8 cellular contexts compared by ENCODE assay signal in the genomic region with DNA sequence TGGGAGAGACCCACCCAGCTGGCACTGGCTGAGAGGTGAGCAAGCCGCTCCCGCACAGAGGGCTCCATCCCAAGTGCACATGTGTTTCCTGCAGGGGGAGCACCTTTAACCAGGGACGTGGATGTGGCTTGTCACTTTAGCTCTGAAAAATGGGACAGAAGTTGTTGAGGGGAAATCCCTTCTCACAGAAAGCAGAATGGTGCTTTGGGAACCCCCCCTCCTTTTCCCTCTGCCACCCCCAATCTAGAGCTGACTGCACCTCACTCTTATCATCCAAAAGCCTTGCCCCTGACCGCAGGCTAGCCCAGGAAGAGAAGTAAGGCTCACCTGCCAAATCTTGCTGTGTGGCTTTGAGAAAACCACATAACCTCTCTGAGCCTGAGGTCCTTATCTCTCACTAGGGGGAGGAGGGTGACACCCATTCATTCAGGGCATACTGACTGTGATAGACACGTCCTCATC.
DNase-seq lines count a peak whose midpoint lies in the region; ATAC-seq and TF ChIP-seq lines count a peak whose summit lies in the region.

No MANE protein-coding gene starts in this region.

- no peak overlapping the region for H3K4me3 ChIP-seq in left ventricle myocardium inferior
- H3K4me3 ChIP-seq in SU-DHL-6 (ENCODE audit: insufficient read depth, low read length, poor library complexity, severe bottlenecking) = no peak overlapping the region
- H3K4me3 ChIP-seq in upper lobe of right lung = no peak overlapping the region
- no peak overlapping the region for H3K4me3 ChIP-seq in heart left ventricle

- WGBS in heart left ventricle, 4 donors = 34 to 52% (median 37%) methylated on average over 5 of the region's 5 CpGs

- no peak overlapping the region for H3K4me2 ChIP-seq in SU-DHL-6 (ENCODE audit: low read depth, low read length, poor library complexity, severe bottlenecking)

- H3K27me3 ChIP-seq in left ventricle myocardium inferior (ENCODE audit: low read depth) (peaks cover 59% of the 10 kb centered on the region), SU-DHL-6 (ENCODE audit: low read length) (no peaks in the 10 kb centered on the region), upper lobe of right lung (peaks cover 16% of the 10 kb centered on the region), heart left ventricle (peaks cover 0 to 17% (median 0%) of the 10 kb centered on the region in 9 donors)

- no peaks in the 10 kb centered on the region for H3K9me2 ChIP-seq in SU-DHL-6 (replicated peaks; ENCODE audit: insufficient read depth, low read length)

- TF ChIP-seq POLR2A in heart left ventricle (IDR thresholded peaks at IDR 0.05) = no peak

- no peak overlapping the region for H3K9ac ChIP-seq in SU-DHL-6 (ENCODE audit: low read length)

- no peaks in the 10 kb centered on the region for H4K20me1 ChIP-seq in SU-DHL-6 (ENCODE audit: low read depth, low read length)

- H3K36me3 ChIP-seq in left ventricle myocardium inferior = no peaks in the 10 kb centered on the region
- no peaks in the 10 kb centered on the region for H3K36me3 ChIP-seq in SU-DHL-6 (ENCODE audit: low read length)
- no peaks in the 10 kb centered on the region for H3K36me3 ChIP-seq in upper lobe of right lung
- H3K36me3 ChIP-seq in heart left ventricle = no peaks in the 10 kb centered on the region

- TF ChIP-seq CTCF in left ventricle myocardium inferior (IDR thresholded peaks at IDR 0.05; ENCODE audit: borderline replicate concordance) = peak; percentile 27
- peak; percentile 11 for TF ChIP-seq CTCF in SU-DHL-6 (IDR thresholded peaks at IDR 0.05; ENCODE audit: insufficient read depth, low read length, poor library complexity, severe bottlenecking)
- TF ChIP-seq CTCF in upper lobe of right lung (IDR thresholded peaks at IDR 0.05) = peak; percentile 11
- peak in 4 of 12 donors; percentile 20 to 26 (median 24) for TF ChIP-seq CTCF in heart left ventricle (IDR thresholded peaks at IDR 0.05)

- intact Hi-C loops in left ventricle myocardium inferior (cut with micrococcal nuclease) (no loop called here), left ventricle myocardium superior (cut with micrococcal nuclease) (no loop called here), upper lobe of right lung (cut with DNase I) (loop anchor here (10.0 kb wide), 1 partner anchor 78 kb away; a partner anchor contains a TSS), heart left ventricle (cut with DNase I) (loop anchor here in 4 of 10 donors (2.0 to 5.0 kb wide), 3 partner anchors 18 to 90 kb away; no protein-coding TSS in a partner anchor)

- no peaks in the 10 kb centered on the region for H3F3A ChIP-seq in SU-DHL-6 (ENCODE audit: insufficient read depth)

- H3K9me3 ChIP-seq in left ventricle myocardium inferior (replicated peaks) (no peaks in the 10 kb centered on the region), SU-DHL-6 (ENCODE audit: insufficient read depth, low read length) (no peaks in the 10 kb centered on the region), upper lobe of right lung (no peaks in the 10 kb centered on the region), heart left ventricle (no peaks in the 10 kb centered on the region)

- H3K79me2 ChIP-seq in SU-DHL-6 (ENCODE audit: insufficient read depth, low read length) = no peaks in the 10 kb centered on the region

- H3K27ac ChIP-seq in left ventricle myocardium inferior (replicated peaks) = no peak overlapping the region
- no peak overlapping the region for H3K27ac ChIP-seq in SU-DHL-6 (ENCODE audit: low read depth, low read length)
- H3K27ac ChIP-seq in upper lobe of right lung = no peak overlapping the region
- peak overlapping the region in 1 of 12 donors; percentile 76 for H3K27ac ChIP-seq in heart left ventricle

- no peak overlapping the region for H2AFZ ChIP-seq in SU-DHL-6 (ENCODE audit: low read depth, low read length, severe bottlenecking)

- ATAC-seq in left ventricle myocardium superior (no peak), upper lobe of right lung (no peak), heart left ventricle (no peak)

- H3K4me1 ChIP-seq in left ventricle myocardium inferior (peaks cover 57% of the 10 kb centered on the region), upper lobe of right lung (peaks cover 9% of the 10 kb centered on the region), heart left ventricle (peaks cover 0 to 33% (median 16%) of the 10 kb centered on the region in 12 donors)

- DNase-seq in left ventricle myocardium inferior = no peak
- DNase-seq in left ventricle myocardium superior = no peak
- DNase-seq in germinal center (ENCODE audit: low spot score) = peak; percentile 30
- DNase-seq in upper lobe of right lung = no peak
- DNase-seq in AG08396 (ENCODE audit: low spot score) = no peak
- no peak for DNase-seq in KG1 (lab: John Stamatoyannopoulos, UW)
- DNase-seq in heart left ventricle = no peak
